In the genomic region with DNA sequence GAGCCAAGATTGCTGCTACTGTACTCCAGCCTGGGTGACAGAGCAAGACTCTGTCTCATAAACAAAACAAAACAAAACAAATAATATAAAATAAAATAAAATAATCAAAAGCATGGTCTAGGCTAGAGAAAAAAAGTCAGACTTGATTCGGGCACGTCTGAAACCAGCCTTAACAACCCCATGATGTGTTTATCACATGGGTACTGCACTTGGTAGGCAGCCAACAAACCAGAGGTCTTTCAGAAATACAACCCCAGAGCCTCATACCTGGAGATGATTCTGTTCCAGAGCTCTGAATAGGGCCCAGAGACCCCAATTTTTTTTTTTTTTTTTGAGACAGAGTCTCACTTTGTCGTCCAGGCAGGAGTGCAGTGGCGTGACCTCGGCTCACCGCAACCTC, we compare ENCODE assay signal across 1 cellular context.
TF ChIP-seq lines count a peak whose summit lies in the region.

No MANE protein-coding gene starts in this region.

TF ChIP-seq in IMR-90, 13 proteins besides CTCF, POLR2A, EP300 and RAD21 (continued from another document):
- TF ChIP-seq ELK1 (IDR thresholded peaks at IDR 0.05; ENCODE audit: borderline replicate concordance, low read depth, low read length) (no peak), RCOR1 (IDR thresholded peaks at IDR 0.05; ENCODE audit: insufficient replicate concordance, low read length) (no peak), CHD1 (IDR thresholded peaks at IDR 0.05; ENCODE audit: low read depth, low read length) (no peak), NFE2L2 (IDR thresholded peaks at IDR 0.05; ENCODE audit: low read depth, low read length) (no peak), RFX5 (IDR thresholded peaks at IDR 0.05; ENCODE audit: low read depth, low read length) (no peak), FOS (IDR thresholded peaks at IDR 0.05; ENCODE audit: low read depth, low read length) (no peak), MXI1 (IDR thresholded peaks at IDR 0.05; ENCODE audit: borderline replicate concordance, low read depth, low read length) (no peak), CEBPB (IDR thresholded peaks at IDR 0.05; ENCODE audit: low read depth, low read length) (no peak)
